In the genomic region with DNA sequence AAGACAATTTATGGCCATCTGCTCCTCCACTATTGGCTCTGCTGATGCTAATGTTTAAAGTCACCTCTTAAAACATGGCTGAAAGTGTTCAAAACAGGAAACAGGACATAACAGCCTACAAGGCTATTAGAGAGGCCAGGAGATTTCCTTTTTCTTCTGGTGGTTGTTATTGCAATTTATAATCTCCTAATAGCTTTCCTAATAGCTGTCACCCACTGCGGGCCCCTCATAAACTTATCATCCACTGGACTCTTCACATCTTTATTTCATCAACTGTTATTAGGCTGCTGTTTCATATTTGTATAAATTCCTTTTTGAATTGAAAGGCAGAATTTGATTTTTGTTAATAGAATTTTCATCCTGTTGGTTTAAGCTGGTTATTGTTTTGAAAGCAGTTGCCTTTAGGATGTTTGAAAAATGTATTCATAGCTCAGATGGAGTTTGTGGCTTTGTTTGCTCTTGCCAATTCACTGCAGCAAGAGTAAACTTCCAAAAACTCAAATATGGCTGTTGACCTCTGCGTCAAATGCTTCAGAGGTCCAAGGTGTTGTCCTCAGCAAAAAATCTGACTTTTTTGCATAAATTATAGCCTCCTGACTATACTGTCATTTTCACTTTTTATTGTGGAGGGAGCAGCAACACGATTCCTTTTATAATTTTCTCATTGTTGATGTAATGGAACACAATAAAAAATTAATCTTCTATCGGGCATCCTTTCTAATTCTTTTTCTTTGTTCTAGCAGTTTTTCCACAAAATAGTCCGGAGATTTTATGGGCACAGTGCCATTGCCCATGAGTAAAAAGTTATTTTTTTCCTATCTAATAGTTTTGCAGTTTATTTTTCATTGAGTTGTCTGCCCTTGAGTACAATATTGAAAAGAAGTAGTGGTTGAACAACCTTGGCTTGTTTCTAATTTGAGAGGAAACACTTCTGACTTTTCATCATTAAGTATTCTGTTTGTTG, we compare ENCODE assay signal across 19 cellular contexts.
A peak's percentile ranks its signal among the peaks of the same experiment; 100 is the strongest.
DNase-seq lines count a peak whose midpoint lies in the region; TF ChIP-seq lines count a peak whose summit lies in the region.
"Had no signal": no experiment of that assay in that cellular context is flagged by ENCODE, and none has a peak within 500 bp of the region (broad histone marks: within the 10 kb centered on the region; RNA-seq: fewer than 3 reads in every experiment).

No MANE protein-coding gene starts in this region.

- DNase-seq in DMS 273 (lab: John Stamatoyannopoulos, UW; ENCODE audit: unreplicated experiment) (peak; percentile 28), dermis blood vessel endothelial cell (peak; percentile 12), glutamatergic neuron (no peak), NCI-H187 (lab: John Stamatoyannopoulos, UW) (no peak), hippocampal formation (lab: John Stamatoyannopoulos, UW) (no peak), A172 (ENCODE audit: low spot score) (no peak)
- DNase-seq: ACHN; Caco-2; CD4-positive, alpha-beta memory T cell; DMS153; GM23248; H9; NCI-H1694 treated with DMSO at 0.1 percent for 48 hours; NCI-H526 treated with DMSO at 0.1 percent for 48 hours; Peyer's patch; SJCRH30 had no signal

- no peak overlapping the region for H3K4me3 Mint-ChIP-seq in glutamatergic neuron (ENCODE audit: unreplicated experiment)
- H3K4me3 Mint-ChIP-seq: CD4-positive, alpha-beta memory T cell; H9; T-helper 1 cell treated with Interleukin-12 subunit alpha and Interleukin-12 subunit beta and Interleukin-4 antibody, amounts not matched to agents 30 μg/mL and 1 μg/mL, for 36 hours had no signal

- peak overlapping the region; percentile 26 for H3K27ac Mint-ChIP-seq in glutamatergic neuron (ENCODE audit: unreplicated experiment)
- H3K27ac Mint-ChIP-seq: CD4-positive, alpha-beta memory T cell; H9; T-helper 1 cell treated with Interleukin-12 subunit alpha and Interleukin-12 subunit beta and Interleukin-4 antibody, amounts not matched to agents 30 μg/mL and 1 μg/mL, for 36 hours had no signal

- H3K27ac ChIP-seq in 22Rv1: peak overlapping the region; percentile 35
- H3K27ac ChIP-seq: BLaER1, GM23248, Peyer's patch, SJCRH30 had no signal

- H3K36me3 Mint-ChIP-seq in glutamatergic neuron (ENCODE audit: unreplicated experiment): peaks cover 4% of the 10 kb centered on the region
- H3K36me3 Mint-ChIP-seq: CD4-positive, alpha-beta memory T cell had no signal

- H3K4me1 Mint-ChIP-seq in glutamatergic neuron (ENCODE audit: low read depth, unreplicated experiment): peaks cover 10% of the 10 kb centered on the region
- H3K4me1 Mint-ChIP-seq: CD4-positive, alpha-beta memory T cell had no signal

- H3K9me3 Mint-ChIP-seq in glutamatergic neuron (ENCODE audit: unreplicated experiment): no peaks in the 10 kb centered on the region
- H3K9me3 Mint-ChIP-seq: T-helper 1 cell treated with Interleukin-12 subunit alpha and Interleukin-12 subunit beta and Interleukin-4 antibody, amounts not matched to agents 30 μg/mL and 1 μg/mL, for 36 hours had no signal

- TF ChIP-seq CTCF in 22Rv1 (IDR thresholded peaks at IDR 0.05) (no peak), glutamatergic neuron (IDR thresholded peaks at IDR 0.05; ENCODE audit: partially characterized antibody, unreplicated experiment) (no peak)

- peaks cover 2% of the 10 kb centered on the region for H3K27me3 Mint-ChIP-seq in glutamatergic neuron (ENCODE audit: unreplicated experiment)

Comparison
In these comparisons a context has a peak if more than half of its experiments do, and no peak if none do; other contexts are left out.
1. DNase-seq: peak in DMS 273 (single experiment) and dermis blood vessel endothelial cell (single experiment); none in glutamatergic neuron (single experiment), NCI-H187 (0 of 2), hippocampal formation (0 of 2) and A172 (single experiment).